Comparison of ENCODE assay signal across 8 cellular contexts in genomic region chr17:3722716-3723115, GRCh38. TPM values are rescaled to one million over a fixed set of nuclear protein-coding genes. Genes with fewer than 3 reads are reported as not detected.
DNase-seq lines count a peak whose midpoint lies in the region; ATAC-seq, FAIRE-seq and TF ChIP-seq lines count a peak whose summit lies in the region.

No MANE protein-coding gene starts in this region.

- TF ChIP-seq EP300 in suprapubic skin (IDR thresholded peaks at IDR 0.05), result no peak

- peaks cover 62% of the 10 kb centered on the region for H3K36me3 Mint-ChIP-seq in activated CD4-positive, alpha-beta T cell treated with anti-CD3 and anti-CD28 coated beads, Interleukin-2, amount 10 ng/mL, durations not matched to agents 7 days and 5 days (ENCODE audit: low read depth)

- H3K4me3 ChIP-seq in adrenal gland, result peak overlapping the region in 3 of 4 donors; percentile 52 to 89 (median 67)
- peak overlapping the region; percentile 84 to 93 for H3K4me3 ChIP-seq in kidney (ENCODE audit: low read length in 2 of 2)
- H3K4me3 ChIP-seq in suprapubic skin, result peak overlapping the region; percentile 97

- FAIRE-seq in kidney (lab: Jason Lieb, UNC), result no peak

- TF ChIP-seq CTCF in adrenal gland (IDR thresholded peaks at IDR 0.05) (no peak), kidney (IDR thresholded peaks at IDR 0.05; ENCODE audit: borderline replicate concordance, extremely low read depth, insufficient read depth) (no peak), suprapubic skin (IDR thresholded peaks at IDR 0.05) (no peak)

- peak overlapping the region; percentile 89 for H3K27ac Mint-ChIP-seq in activated CD4-positive, alpha-beta T cell treated with anti-CD3 and anti-CD28 coated beads, Interleukin-2, amount 10 ng/mL, durations not matched to agents 7 days and 5 days

- POLR2A ChIA-PET in activated CD4-positive, alpha-beta T cell treated with anti-CD3 and anti-CD28 coated beads, Interleukin-2, amount 10 ng/mL, durations not matched to agents 7 days and 5 days (lab: Charles Lee), result interaction anchor here (1.7 kb wide), 1 partner anchor 12 kb away, joined by 5 read pairs; no protein-coding TSS in a partner anchor

- WGBS in adrenal gland, 4 donors, result 21 to 29% (median 23%) methylated on average over 6 of the region's 6 CpGs
- WGBS in suprapubic skin, result 17% methylated on average over 6 of the region's 6 CpGs

- peaks cover 27 to 46% of the 10 kb centered on the region in 2 donors for H3K4me1 ChIP-seq in adrenal gland (replicated peaks in 1 of 2)
- H3K4me1 ChIP-seq in kidney (ENCODE audit: control insufficient read depth in 1 of 2, insufficient read depth in 1 of 2, low read depth in 1 of 2, low read length in 2 of 2), result peaks cover 7 to 11% of the 10 kb centered on the region in 2 donors
- H3K4me1 ChIP-seq in suprapubic skin, result peaks cover 31% of the 10 kb centered on the region

- no peaks in the 10 kb centered on the region for H3K27me3 ChIP-seq in adrenal gland
- H3K27me3 ChIP-seq in suprapubic skin, result no peaks in the 10 kb centered on the region

- no peaks in the 10 kb centered on the region for H3K9me3 Mint-ChIP-seq in activated CD4-positive, alpha-beta T cell treated with anti-CD3 and anti-CD28 coated beads, Interleukin-2, amount 10 ng/mL, durations not matched to agents 7 days and 5 days

- TF ChIP-seq POLR2A in adrenal gland (IDR thresholded peaks at IDR 0.05) (peak in 1 of 2 donors; percentile 7), suprapubic skin (IDR thresholded peaks at IDR 0.05) (no peak)

- H3K9me3 ChIP-seq in adrenal gland (replicated peaks in 1 of 3), result no peaks in the 10 kb centered on the region
- no peaks in the 10 kb centered on the region for H3K9me3 ChIP-seq in kidney (ENCODE audit: control insufficient read depth in 1 of 2, low read length in 2 of 2)
- H3K9me3 ChIP-seq in suprapubic skin, result no peaks in the 10 kb centered on the region

- peak overlapping the region; percentile 95 for H3K4me3 Mint-ChIP-seq in activated CD4-positive, alpha-beta T cell treated with anti-CD3 and anti-CD28 coated beads, Interleukin-2, amount 10 ng/mL, durations not matched to agents 7 days and 5 days

- peak overlapping the region; percentile 95 to 96 for H3K9ac ChIP-seq in kidney (ENCODE audit: low read length in 2 of 2)

- ATAC-seq in GM18861 (IDR thresholded peaks at IDR 0.05; ENCODE audit: unreplicated experiment), result no peak

- H3K27me3 Mint-ChIP-seq in activated CD4-positive, alpha-beta T cell treated with anti-CD3 and anti-CD28 coated beads, Interleukin-2, amount 10 ng/mL, durations not matched to agents 7 days and 5 days, result no peaks in the 10 kb centered on the region

- CTCF ChIA-PET in activated CD4-positive, alpha-beta T cell treated with anti-CD3 and anti-CD28 coated beads, Interleukin-2, amount 10 ng/mL, durations not matched to agents 7 days and 5 days (lab: Charles Lee), result interaction anchor here (0.7 to 3.1 kb wide), 13 partner anchors 8 to 123 kb away, joined by 3 to 31 read pairs (median 5); partner anchors contain the start of genes NCBP3 and P2RX5

- peaks cover 0 to 9% of the 10 kb centered on the region in 2 donors for H3K36me3 ChIP-seq in adrenal gland (replicated peaks in 1 of 2)
- peaks cover 2 to 14% of the 10 kb centered on the region in 2 donors for H3K36me3 ChIP-seq in kidney (ENCODE audit: control insufficient read depth in 1 of 2, insufficient read depth in 2 of 2, low read length in 2 of 2)
- H3K36me3 ChIP-seq in suprapubic skin, result peaks cover 15% of the 10 kb centered on the region

- no peak for DNase-seq in activated CD4-positive, alpha-beta T cell treated with anti-CD3 and anti-CD28 coated beads, Interleukin-2, amount 10 ng/mL, durations not matched to agents 7 days and 5 days
- DNase-seq in activated CD4-positive, alpha-beta T cell treated with anti-CD3 and anti-CD28 coated beads for 1 hour, result no peak
- DNase-seq in adrenal gland (no peak), kidney (no peak), suprapubic skin (ENCODE audit: low spot score in 2 of 2) (no peak), SW480 (ENCODE audit: low spot score) (no peak)
- no peak for DNase-seq in stimulated activated CD4-positive, alpha-beta T cell treated with anti-CD3 and anti-CD28 coated beads, Interleukin-12 subunit alpha, Interleukin-12 subunit beta, amount 100 ng/mL, for 4 hours

- H3K27ac ChIP-seq in adrenal gland (peak overlapping the region in 4 of 5 donors; percentile 75 to 95 (median 84)), kidney (ENCODE audit: low read depth in 2 of 2, low read length in 2 of 2) (no peak overlapping the region), suprapubic skin (no peak overlapping the region)

- intact Hi-C loops in adrenal gland (cut with DNase I) (no loop called here), kidney (cut with DNase I) (no loop called here)

- peaks cover 70% of the 10 kb centered on the region for H3K4me1 Mint-ChIP-seq in activated CD4-positive, alpha-beta T cell treated with anti-CD3 and anti-CD28 coated beads, Interleukin-2, amount 10 ng/mL, durations not matched to agents 7 days and 5 days

RNA-seq across cellular contexts. Expression of gene HASPIN, which starts 1.0 kb away (rescaled TPM):
- total RNA-seq in activated CD4-positive, alpha-beta T cell treated with anti-CD3 and anti-CD28 coated beads, Interleukin-2, amount 10 ng/mL, durations not matched to agents 7 days and 5 days, result 10 to 100 TPM; 27.6 to 31.2 TPM
- total RNA-seq in adrenal gland (1 to 10 TPM in 1 of 8 donors, under 1 TPM in 7; 0.14 to 1.2 (median 0.39) TPM), kidney (0.38 TPM), suprapubic skin (1 to 10 TPM in 3 of 4 donors, under 1 TPM in 1; 0.40 to 2.1 (median 1.8) TPM)
- polyA plus RNA-seq in adrenal gland (under 1 TPM; 0.07 to 0.48 (median 0.08) TPM), kidney (ENCODE audit: insufficient read depth, low read depth, low replicate concordance) (not detected)

RNA-seq across cellular contexts. Expression of gene P2RX5, which starts 26.8 kb away (rescaled TPM):
- total RNA-seq in activated CD4-positive, alpha-beta T cell treated with anti-CD3 and anti-CD28 coated beads, Interleukin-2, amount 10 ng/mL, durations not matched to agents 7 days and 5 days, result 10 to 100 TPM; 33.6 to 39.4 TPM
- 1 to 10 TPM in 5 of 8 donors, under 1 TPM in 3; 0.25 to 2.8 (median 1.2) TPM for total RNA-seq in adrenal gland
- 1 to 10 TPM in 1 of 3 donors, under 1 TPM in 2; 0.59 to 2.0 (median 0.88) TPM for polyA plus RNA-seq in adrenal gland
- total RNA-seq in kidney, result 8.4 TPM
- not detected for polyA plus RNA-seq in kidney (ENCODE audit: insufficient read depth, low read depth, low replicate concordance)
- under 1 TPM in 2 of 4 donors, not detected in 2; 0.49 to 0.56 TPM for total RNA-seq in suprapubic skin

RNA-seq across cellular contexts. Expression of gene EMC6, which starts 54.1 kb away (rescaled TPM):
- 10 to 100 TPM; 34.8 to 37.3 TPM for total RNA-seq in activated CD4-positive, alpha-beta T cell treated with anti-CD3 and anti-CD28 coated beads, Interleukin-2, amount 10 ng/mL, durations not matched to agents 7 days and 5 days
- total RNA-seq in adrenal gland, result 10 to 100 TPM in 6 of 8 donors, 1 to 10 TPM in 2; 6.1 to 73.8 (median 40.6) TPM
- 10 to 100 TPM; 44.2 to 89.4 (median 47.7) TPM for polyA plus RNA-seq in adrenal gland
- total RNA-seq in kidney, result 25.6 TPM
- polyA plus RNA-seq in kidney (ENCODE audit: insufficient read depth, low read depth, low replicate concordance), result 77.1 TPM
- total RNA-seq in suprapubic skin, result 10 to 100 TPM in 3 of 4 donors, 1 to 10 TPM in 1; 3.3 to 17.6 (median 10.4) TPM

RNA-seq across cellular contexts. Expression of gene TAX1BP3, which starts 54.3 kb away (rescaled TPM):
- 10 to 100 TPM; 17.4 to 18.4 TPM for total RNA-seq in activated CD4-positive, alpha-beta T cell treated with anti-CD3 and anti-CD28 coated beads, Interleukin-2, amount 10 ng/mL, durations not matched to agents 7 days and 5 days
- total RNA-seq in adrenal gland (100 to 1,000 TPM; 105 to 311 (median 211) TPM), kidney (158 TPM), suprapubic skin (100 to 1,000 TPM; 103 to 245 (median 202) TPM)
- polyA plus RNA-seq in adrenal gland (100 to 1,000 TPM in 1 of 3 donors, 10 to 100 TPM in 2; 32.1 to 100 (median 94.9) TPM), kidney (ENCODE audit: insufficient read depth, low read depth, low replicate concordance) (128 TPM)

Comparison
In these comparisons a context has a peak if more than half of its experiments do, and no peak if none do; other contexts are left out.
1. H3K27ac ChIP-seq: peak in adrenal gland (4 of 5); none in kidney (0 of 2) and suprapubic skin (single experiment).
2. RNA of gene HASPIN, which starts 1.0 kb away (total RNA-seq): 27.6 to 31.2 TPM in activated CD4-positive, alpha-beta T cell treated with anti-CD3 and anti-CD28 coated beads, Interleukin-2, amount 10 ng/mL, durations not matched to agents 7 days and 5 days; 0.40 to 2.1 TPM in suprapubic skin, 0.14 to 1.2 TPM in adrenal gland and 0.38 TPM in kidney (single experiment); every median in the first group is over 4 times any median in the second.
3. Peak in every context shown above with its lines, with median percentiles within 50 percentile points of each other: H3K4me3 ChIP-seq.